ENCODE assay signal across 36 cellular contexts in the genomic region with DNA sequence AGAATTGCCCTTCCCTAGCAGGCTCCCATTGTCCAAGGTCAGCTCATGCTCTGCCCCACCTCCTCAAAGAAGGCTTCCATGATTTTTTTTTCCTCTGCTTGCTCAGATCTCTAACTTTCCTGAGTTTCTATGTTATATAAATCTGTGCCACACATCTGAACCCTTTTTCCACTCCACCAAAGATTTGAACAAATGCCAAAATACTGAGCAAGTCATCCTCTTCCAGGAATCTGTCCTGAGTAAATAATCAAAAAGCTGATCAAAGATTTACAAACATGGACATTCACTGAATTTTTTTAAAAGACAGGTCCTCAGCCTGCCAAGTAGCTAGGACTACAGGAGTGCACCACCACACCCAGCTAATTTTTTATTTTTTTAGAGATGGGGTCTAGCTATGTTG.
"Had no signal": no experiment of that assay in that cellular context is flagged by ENCODE, and none has a peak within 500 bp of the region (broad histone marks: within the 10 kb centered on the region; RNA-seq: fewer than 3 reads in every experiment).

No MANE protein-coding gene starts in this region.

- H3K27me3 Mint-ChIP-seq: activated CD8-positive, alpha-beta T cell treated with anti-CD3 and anti-CD28 coated beads for 36 hours; activated naive CD8-positive, alpha-beta T cell; stimulated activated memory B cell treated with anti-CD40 and anti-IgM and Interleukin-4, amounts not matched to agents 10 μg/mL and 1 μg/mL and 100 μg/mL, for 72 hours; stimulated activated naive CD8-positive, alpha-beta T cell treated with anti-CD3 and anti-CD28 coated beads, Interleukin-15, amount 100 ng/mL, for 72 hours; type B pancreatic cell had no signal

- DNase-seq: activated CD4-positive, alpha-beta T cell treated with anti-CD3 and anti-CD28 coated beads for 1 hour; activated CD4-positive, alpha-beta T cell treated with anti-CD3 and anti-CD28 coated beads, Interleukin-2, amount 50 U/mL, for 1 hour; activated CD8-positive, alpha-beta T cell treated with anti-CD3 and anti-CD28 coated beads for 36 hours; activated naive CD4-positive, alpha-beta T cell treated with Interleukin-2 at 50 U/mL for 16 hours; activated T-cell treated with anti-CD3 and anti-CD28 coated beads, Interleukin-2, amount 50 U/mL, for 48 hours; adrenal gland; cerebellar nuclear complex; colonic mucosa; dorsolateral prefrontal cortex; effector memory CD4-positive, alpha-beta T cell; erythroblast; foreskin keratinocyte; heart left ventricle; hypothalamus; immature natural killer cell; left ventricle myocardium inferior; mucosa of descending colon; ovary; sigmoid colon; small intestine; stimulated activated CD4-positive, alpha-beta T cell treated with anti-CD3 and anti-CD28 coated beads, Interleukin-4, amount 100 ng/mL, for 4 hours; stimulated activated CD8-positive, alpha-beta memory T cell treated with anti-CD3 and anti-CD28 coated beads, Interleukin-4, amount 100 ng/mL, for 48 hours; stimulated activated naive CD8-positive, alpha-beta T cell treated with anti-CD3 and anti-CD28 coated beads, Interleukin-15, amount 100 ng/mL, for 72 hours; substantia nigra; T-helper 2 cell; uterus had no signal

- H3K27me3 ChIP-seq: adrenal gland, ascending aorta, cardiac muscle cell, colonic mucosa, dorsolateral prefrontal cortex, foreskin keratinocyte, heart left ventricle, neutrophil, ovary, sigmoid colon, uterus had no signal

- H3K4me1 ChIP-seq: colonic mucosa, foreskin keratinocyte, left ventricle myocardium inferior, prostate gland, uterus had no signal

- H3K4me1 Mint-ChIP-seq: immature natural killer cell; stimulated activated memory B cell treated with anti-CD40 and anti-IgM and Interleukin-4, amounts not matched to agents 10 μg/mL and 1 μg/mL and 100 μg/mL, for 72 hours; stimulated activated naive CD8-positive, alpha-beta T cell treated with anti-CD3 and anti-CD28 coated beads, Interleukin-15, amount 100 ng/mL, for 72 hours had no signal

- H3K36me3 Mint-ChIP-seq: activated naive CD8-positive, alpha-beta T cell; brain; immature natural killer cell; natural killer cell treated with Interleukin-12 subunit alpha and Interleukin-12 subunit beta and Interleukin-15 and Interleukin-18, amount 100 ng/mL, for 72 hours; stimulated activated memory B cell treated with anti-CD40 and anti-IgM and Interleukin-4, amounts not matched to agents 10 μg/mL and 1 μg/mL and 100 μg/mL, for 72 hours; type B pancreatic cell had no signal

- H3K4me3 ChIP-seq: adrenal gland, ascending aorta, cardiac muscle cell, colonic mucosa, dorsolateral prefrontal cortex, heart left ventricle, left ventricle myocardium inferior, lung, mucosa of descending colon, ovary, prostate gland, sigmoid colon, uterus had no signal

- H3K4me3 Mint-ChIP-seq: activated CD8-positive, alpha-beta T cell treated with anti-CD3 and anti-CD28 coated beads for 36 hours; activated naive CD8-positive, alpha-beta T cell; brain; immature natural killer cell; natural killer cell treated with Interleukin-12 subunit alpha and Interleukin-12 subunit beta and Interleukin-15 and Interleukin-18, amount 100 ng/mL, for 72 hours; stimulated activated memory B cell treated with anti-CD40 and anti-IgM and Interleukin-4, amounts not matched to agents 10 μg/mL and 1 μg/mL and 100 μg/mL, for 72 hours; stimulated activated naive CD8-positive, alpha-beta T cell treated with anti-CD3 and anti-CD28 coated beads, Interleukin-15, amount 100 ng/mL, for 72 hours; type B pancreatic cell had no signal

- ATAC-seq: activated CD8-positive, alpha-beta T cell treated with anti-CD3 and anti-CD28 coated beads for 36 hours; foreskin keratinocyte; heart left ventricle; mucosa of descending colon; natural killer cell treated with Interleukin-12 subunit alpha and Interleukin-12 subunit beta and Interleukin-15 and Interleukin-18, amount 100 ng/mL, for 72 hours; stimulated activated memory B cell treated with anti-CD40 and anti-IgM and Interleukin-4, amounts not matched to agents 10 μg/mL and 1 μg/mL and 100 μg/mL, for 72 hours; stimulated activated naive CD8-positive, alpha-beta T cell treated with anti-CD3 and anti-CD28 coated beads, Interleukin-15, amount 100 ng/mL, for 72 hours had no signal

- H3K9me3 Mint-ChIP-seq: activated CD8-positive, alpha-beta T cell treated with anti-CD3 and anti-CD28 coated beads for 36 hours; immature natural killer cell; natural killer cell treated with Interleukin-12 subunit alpha and Interleukin-12 subunit beta and Interleukin-15 and Interleukin-18, amount 100 ng/mL, for 72 hours; stimulated activated memory B cell treated with anti-CD40 and anti-IgM and Interleukin-4, amounts not matched to agents 10 μg/mL and 1 μg/mL and 100 μg/mL, for 72 hours; type B pancreatic cell had no signal

- H3K36me3 ChIP-seq: adrenal gland, ascending aorta, cardiac muscle cell, colonic mucosa, heart left ventricle, left ventricle myocardium inferior, neutrophil, ovary, prostate gland, sigmoid colon, uterus had no signal

- H3K9me3 ChIP-seq: adrenal gland, ascending aorta, colonic mucosa, heart left ventricle, left ventricle myocardium inferior, mucosa of descending colon, neutrophil, ovary, prostate gland, sigmoid colon, uterus had no signal

- H3K27ac ChIP-seq: adrenal gland, ascending aorta, cardiac muscle cell, colonic mucosa, dorsolateral prefrontal cortex, foreskin keratinocyte, heart left ventricle, left ventricle myocardium inferior, neutrophil, ovary, prostate gland, sigmoid colon, uterus had no signal

- H3K27ac Mint-ChIP-seq: activated CD8-positive, alpha-beta T cell treated with anti-CD3 and anti-CD28 coated beads for 36 hours; activated naive CD8-positive, alpha-beta T cell; immature natural killer cell; natural killer cell treated with Interleukin-12 subunit alpha and Interleukin-12 subunit beta and Interleukin-15 and Interleukin-18, amount 100 ng/mL, for 72 hours; stimulated activated memory B cell treated with anti-CD40 and anti-IgM and Interleukin-4, amounts not matched to agents 10 μg/mL and 1 μg/mL and 100 μg/mL, for 72 hours; stimulated activated naive CD8-positive, alpha-beta T cell treated with anti-CD3 and anti-CD28 coated beads, Interleukin-15, amount 100 ng/mL, for 72 hours; type B pancreatic cell had no signal
